In genomic region chr11:115103921-115104320, GRCh38 we compare ENCODE assay signal across 23 cellular contexts.
"Had no signal": no experiment of that assay in that cellular context is flagged by ENCODE, and none has a peak within 500 bp of the region (broad histone marks: within the 10 kb centered on the region; RNA-seq: fewer than 3 reads in every experiment).

No MANE protein-coding gene starts in this region.

- H3K9me3 ChIP-seq: colonic mucosa, lower lobe of right lung, thyroid gland had no signal

- H3K36me3 Mint-ChIP-seq: brain; mesothelial cell of epicardium; natural killer cell treated with Interleukin-12 subunit alpha and Interleukin-12 subunit beta and Interleukin-15 and Interleukin-18, amount 100 ng/mL, for 72 hours had no signal

- H3K4me3 ChIP-seq: colonic mucosa, lower lobe of right lung, thyroid gland had no signal

- H3K36me3 ChIP-seq: colonic mucosa, lower lobe of right lung, thyroid gland had no signal

- H3K4me1 ChIP-seq: colonic mucosa, lower lobe of right lung, thyroid gland had no signal

- H3K27ac ChIP-seq: colonic mucosa, lower lobe of right lung, thyroid gland had no signal

- DNase-seq: activated CD4-positive, alpha-beta T cell treated with anti-CD3 and anti-CD28 coated beads, Interleukin-2, amount 10 ng/mL, durations not matched to agents 24 days and 14 days; activated CD8-positive, alpha-beta T cell treated with anti-CD3 and anti-CD28 coated beads for 36 hours; activated naive CD4-positive, alpha-beta T cell treated with anti-CD3 and anti-CD28 coated beads for 36 hours; activated naive CD8-positive, alpha-beta T cell treated with anti-CD3 and anti-CD28 coated beads, Interleukin-2, amount 50 U/mL, for 24 hours; activated T-cell treated with anti-CD3 and anti-CD28 coated beads, Interleukin-2, amount 50 U/mL, for 24 hours; anterior cingulate cortex; caudate nucleus; colonic mucosa; erythroblast; hypothalamus; islet precursor cell; left colon; lower lobe of right lung; occipital lobe; posterior cingulate gyrus; stimulated activated CD4-positive, alpha-beta T cell treated with anti-CD3 and anti-CD28 coated beads, Interleukin-12 subunit alpha, Interleukin-12 subunit beta, amount 100 ng/mL, for 4 hours; stimulated activated CD4-positive, alpha-beta T cell treated with anti-CD3 and anti-CD28 coated beads, Interleukin-1b, Interleukin-23, amount 100 ng/mL, for 48 hours; stimulated activated naive CD4-positive, alpha-beta T cell treated with Interleukin-2 at 50 U/mL for 16 hours; T-helper 9 cell; thyroid gland had no signal

- ATAC-seq: activated CD8-positive, alpha-beta T cell treated with anti-CD3 and anti-CD28 coated beads for 36 hours; activated naive CD8-positive, alpha-beta T cell treated with anti-CD3 and anti-CD28 coated beads, Interleukin-2, amount 50 U/mL, for 24 hours; left colon; lower lobe of right lung; natural killer cell treated with Interleukin-12 subunit alpha and Interleukin-12 subunit beta and Interleukin-15 and Interleukin-18, amount 100 ng/mL, for 72 hours had no signal

- H3K4me3 Mint-ChIP-seq: activated CD4-positive, alpha-beta T cell treated with anti-CD3 and anti-CD28 coated beads, Interleukin-2, amount 10 ng/mL, durations not matched to agents 24 days and 14 days; activated CD8-positive, alpha-beta T cell treated with anti-CD3 and anti-CD28 coated beads for 36 hours; activated naive CD4-positive, alpha-beta T cell treated with anti-CD3 and anti-CD28 coated beads for 36 hours; activated naive CD8-positive, alpha-beta T cell treated with anti-CD3 and anti-CD28 coated beads, Interleukin-2, amount 50 U/mL, for 24 hours; activated T-cell treated with anti-CD3 and anti-CD28 coated beads, Interleukin-2, amount 50 U/mL, for 24 hours; brain; mesothelial cell of epicardium; natural killer cell treated with Interleukin-12 subunit alpha and Interleukin-12 subunit beta and Interleukin-15 and Interleukin-18, amount 100 ng/mL, for 72 hours had no signal

- H3K4me1 Mint-ChIP-seq: activated CD4-positive, alpha-beta T cell treated with anti-CD3 and anti-CD28 coated beads, Interleukin-2, amount 10 ng/mL, durations not matched to agents 24 days and 14 days; activated naive CD8-positive, alpha-beta T cell treated with anti-CD3 and anti-CD28 coated beads, Interleukin-2, amount 50 U/mL, for 24 hours had no signal

- H3K27ac Mint-ChIP-seq: activated CD4-positive, alpha-beta T cell treated with anti-CD3 and anti-CD28 coated beads, Interleukin-2, amount 10 ng/mL, durations not matched to agents 24 days and 14 days; activated CD8-positive, alpha-beta T cell treated with anti-CD3 and anti-CD28 coated beads for 36 hours; activated naive CD4-positive, alpha-beta T cell treated with anti-CD3 and anti-CD28 coated beads for 36 hours; activated naive CD8-positive, alpha-beta T cell treated with anti-CD3 and anti-CD28 coated beads, Interleukin-2, amount 50 U/mL, for 24 hours; activated T-cell treated with anti-CD3 and anti-CD28 coated beads, Interleukin-2, amount 50 U/mL, for 24 hours; brain; mesothelial cell of epicardium; natural killer cell treated with Interleukin-12 subunit alpha and Interleukin-12 subunit beta and Interleukin-15 and Interleukin-18, amount 100 ng/mL, for 72 hours had no signal

- H3K27me3 ChIP-seq: colonic mucosa, thyroid gland had no signal

- H3K9me3 Mint-ChIP-seq: activated CD4-positive, alpha-beta T cell treated with anti-CD3 and anti-CD28 coated beads, Interleukin-2, amount 10 ng/mL, durations not matched to agents 24 days and 14 days; activated CD8-positive, alpha-beta T cell treated with anti-CD3 and anti-CD28 coated beads for 36 hours; activated naive CD4-positive, alpha-beta T cell treated with anti-CD3 and anti-CD28 coated beads for 36 hours; activated naive CD8-positive, alpha-beta T cell treated with anti-CD3 and anti-CD28 coated beads, Interleukin-2, amount 50 U/mL, for 24 hours; brain; natural killer cell treated with Interleukin-12 subunit alpha and Interleukin-12 subunit beta and Interleukin-15 and Interleukin-18, amount 100 ng/mL, for 72 hours had no signal

- H3K27me3 Mint-ChIP-seq: activated CD4-positive, alpha-beta T cell treated with anti-CD3 and anti-CD28 coated beads, Interleukin-2, amount 10 ng/mL, durations not matched to agents 24 days and 14 days; activated CD8-positive, alpha-beta T cell treated with anti-CD3 and anti-CD28 coated beads for 36 hours had no signal
